Comparison of ENCODE assay signal across 22 cellular contexts in the genomic region with DNA sequence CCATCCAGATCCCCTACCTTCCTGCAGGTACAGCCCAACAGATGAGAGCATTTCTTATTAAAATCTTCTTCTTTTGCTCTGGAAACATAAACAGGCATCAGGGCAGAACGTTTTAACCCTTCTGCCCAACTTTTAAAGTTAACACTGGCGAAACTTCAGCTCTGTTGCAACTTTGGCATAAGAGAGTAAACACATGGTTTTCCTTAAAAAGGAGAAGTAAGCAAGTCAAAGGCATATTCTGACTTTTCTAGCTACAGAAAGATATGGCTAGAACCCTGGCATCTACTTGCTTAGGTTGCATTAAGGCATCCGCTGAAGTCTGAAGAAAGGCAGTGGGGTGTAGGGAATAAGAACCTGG. TPM values are rescaled to one million over a fixed set of nuclear protein-coding genes. Genes with fewer than 3 reads are reported as not detected.
DNase-seq lines count a peak whose midpoint lies in the region; ATAC-seq and TF ChIP-seq lines count a peak whose summit lies in the region.
"Had no signal": no experiment of that assay in that cellular context is flagged by ENCODE, and none has a peak within 500 bp of the region (broad histone marks: within the 10 kb centered on the region; RNA-seq: fewer than 3 reads in every experiment).

No MANE protein-coding gene starts in this region.

- WGBS in heart left ventricle, 4 donors, result 69 to 76% (median 74%) methylated on average over 3 of the region's 3 CpGs
- 61 to 72% methylated on average over 3 of the region's 3 CpGs for WGBS in body of pancreas, 2 donors

- H3K9me3 ChIP-seq in heart left ventricle (peaks cover 0 to 5% (median 0%) of the 10 kb centered on the region in 12 donors), left ventricle myocardium inferior (replicated peaks) (no peaks in the 10 kb centered on the region), gastrocnemius medialis (no peaks in the 10 kb centered on the region), body of pancreas (no peaks in the 10 kb centered on the region)

- intact Hi-C loops in heart left ventricle (cut with DNase I) (loop anchor here in 2 of 10 donors (5.0 to 10.0 kb wide), 3 partner anchors 44 to 141 kb away; partner anchors contain the start of genes CFAP161 (in 1 of the 2) and STARD5 (in 1 of the 2)), Right ventricle myocardium inferior (cut with DNase I) (loop anchor here (5.0 kb wide), 1 partner anchor 39 kb away; no protein-coding TSS in a partner anchor), left ventricle myocardium inferior (cut with micrococcal nuclease) (no loop called here), gastrocnemius medialis (cut with DNase I; ENCODE audit: low total_unique reads) (loop anchor here (2.0 kb wide), 1 partner anchor 73 kb away; no protein-coding TSS in a partner anchor), body of pancreas (cut with DNase I) (no loop called here)

- no peak for TF ChIP-seq POLR2A in heart left ventricle (IDR thresholded peaks at IDR 0.05)
- no peak for TF ChIP-seq POLR2A in gastrocnemius medialis (IDR thresholded peaks at IDR 0.05)
- TF ChIP-seq POLR2A in body of pancreas (IDR thresholded peaks at IDR 0.05), result no peak

- peaks cover 0 to 16% (median 0%) of the 10 kb centered on the region in 12 donors for H3K4me1 ChIP-seq in heart left ventricle
- H3K4me1 ChIP-seq in left ventricle myocardium inferior, result peaks cover 7% of the 10 kb centered on the region
- no peaks in the 10 kb centered on the region for H3K4me1 ChIP-seq in gastrocnemius medialis
- peaks cover 7% of the 10 kb centered on the region for H3K4me1 ChIP-seq in body of pancreas

- peak overlapping the region in 9 of 12 donors; percentile 23 to 61 (median 42) for H3K4me3 ChIP-seq in heart left ventricle
- peak overlapping the region; percentile 53 for H3K4me3 ChIP-seq in left ventricle myocardium inferior
- peak overlapping the region; percentile 25 to 40 (median 34) for H3K4me3 ChIP-seq in gastrocnemius medialis
- H3K4me3 ChIP-seq in body of pancreas, result no peak overlapping the region
- H3K4me3 ChIP-seq: PC-9 had no signal

- peak overlapping the region in 11 of 12 donors; percentile 9 to 78 (median 44) for H3K27ac ChIP-seq in heart left ventricle
- peak overlapping the region; percentile 70 for H3K27ac ChIP-seq in left ventricle myocardium inferior (replicated peaks)
- H3K27ac ChIP-seq in gastrocnemius medialis, result peak overlapping the region; percentile 20 to 57 (median 42)
- no peak overlapping the region for H3K27ac ChIP-seq in body of pancreas
- H3K27ac ChIP-seq: PC-9 had no signal

- H3K27me3 ChIP-seq in heart left ventricle (peaks cover 0 to 12% (median 0%) of the 10 kb centered on the region in 9 donors), left ventricle myocardium inferior (ENCODE audit: low read depth) (peaks cover 26% of the 10 kb centered on the region), gastrocnemius medialis (peaks cover 0 to 3% (median 3%) of the 10 kb centered on the region in 3 donors), body of pancreas (no peaks in the 10 kb centered on the region)

- DNase-seq in heart left ventricle (no peak), Right ventricle myocardium inferior (ENCODE audit: missing footprints) (no peak), left ventricle myocardium inferior (no peak), gastrocnemius medialis (no peak), hypothalamus (lab: John Stamatoyannopoulos, UW) (no peak), body of pancreas (no peak), cerebellar cortex (ENCODE audit: low spot score) (no peak)
- DNase-seq: activated CD4-positive, alpha-beta memory T cell treated with anti-CD3 and anti-CD28 coated beads for 36 hours; activated naive CD8-positive, alpha-beta T cell treated with anti-CD3 and anti-CD28 coated beads, Interleukin-2, amount 50 U/mL, for 24 hours; CD4-positive, alpha-beta memory T cell; DND-41; NCI-H1092; NCI-H2107; NCI-H526; PC-9; stimulated activated CD4-positive, alpha-beta T cell treated with anti-CD3 and anti-CD28 coated beads, Interleukin-4, amount 100 ng/mL, for 24 hours; stimulated activated CD8-positive, alpha-beta memory T cell treated with anti-CD3 and anti-CD28 coated beads, Interleukin-4, amount 100 ng/mL, for 48 hours had no signal

- in situ Hi-C loops in gastrocnemius medialis (cut with MboI; ENCODE audit: low sequenced_read_pairs in 4 of 4), result no loop called here

- ATAC-seq in heart left ventricle (no peak), Right ventricle myocardium inferior (no peak), gastrocnemius medialis (no peak), body of pancreas (no peak), HG02759 (IDR thresholded peaks at IDR 0.05; ENCODE audit: unreplicated experiment) (no peak)

- H3K36me3 ChIP-seq in heart left ventricle, result no peaks in the 10 kb centered on the region
- no peaks in the 10 kb centered on the region for H3K36me3 ChIP-seq in left ventricle myocardium inferior
- no peaks in the 10 kb centered on the region for H3K36me3 ChIP-seq in gastrocnemius medialis
- no peaks in the 10 kb centered on the region for H3K36me3 ChIP-seq in body of pancreas (replicated peaks in 1 of 2; ENCODE audit: insufficient read depth in 1 of 2, low read depth in 2 of 2)

- TF ChIP-seq CTCF in heart left ventricle (IDR thresholded peaks at IDR 0.05), result no peak
- TF ChIP-seq CTCF in left ventricle myocardium inferior (IDR thresholded peaks at IDR 0.05; ENCODE audit: borderline replicate concordance), result no peak
- no peak for TF ChIP-seq CTCF in gastrocnemius medialis (IDR thresholded peaks at IDR 0.05 in 4 of 5, conservative IDR thresholded peaks at IDR 0.05 in 1 of 5)
- TF ChIP-seq CTCF in body of pancreas (IDR thresholded peaks at IDR 0.05), result no peak

RNA-seq across cellular contexts. Expression of gene IL16, which starts 13.3 kb away (rescaled TPM):
- 10 to 100 TPM in 2 of 9 donors, 1 to 10 TPM in 7; 1.2 to 21.6 (median 3.9) TPM for total RNA-seq in heart left ventricle
- polyA plus RNA-seq in heart left ventricle, result 1 to 10 TPM; 2.5 to 2.8 TPM
- total RNA-seq in Right ventricle myocardium inferior, result 3.7 TPM
- total RNA-seq in left ventricle myocardium inferior, result 3.8 TPM
- total RNA-seq in gastrocnemius medialis, result 1 to 10 TPM; 3.3 to 4.5 (median 4.3) TPM
- 1 to 10 TPM; 2.9 to 4.9 TPM for total RNA-seq in body of pancreas
- polyA plus RNA-seq: neural cell had no signal

RNA-seq across cellular contexts. Expression of gene CFAP161, which starts 49.3 kb away (rescaled TPM):
- total RNA-seq in heart left ventricle, result 1 to 10 TPM in 3 of 9 donors, under 1 TPM in 5, not detected in 1; 0.22 to 2.0 (median 0.81) TPM
- polyA plus RNA-seq in heart left ventricle, result under 1 TPM in 1 of 2 donors, not detected in 1; 0.30 TPM
- total RNA-seq in Right ventricle myocardium inferior, result 0.38 TPM
- 0.91 TPM for total RNA-seq in left ventricle myocardium inferior
- total RNA-seq in gastrocnemius medialis, result not detected
- total RNA-seq in body of pancreas, result not detected
- total RNA-seq: activated CD4-positive, alpha-beta memory T cell treated with anti-CD3 and anti-CD28 coated beads for 36 hours; activated T-helper 1 cell treated with anti-CD3 and anti-CD28 coated beads, Interleukin-12 subunit alpha, Interleukin-12 subunit beta, Interleukin-2, Interleukin-4 antibody, amounts not matched to agents 30 ng/mL and 10 ng/mL and 1 ng/mL, durations not matched to agents 14 hours and 24 hours and 36 hours; CD4-positive, alpha-beta memory T cell; sciatic nerve had no signal
- polyA plus RNA-seq: CD4-positive, alpha-beta memory T cell; IgD-negative memory B cell; neural cell had no signal

Comparison
In these comparisons a context has a peak if more than half of its experiments do, and no peak if none do; other contexts are left out.
1. intact Hi-C loops: an anchor here in Right ventricle myocardium inferior (5.0 kb wide) and gastrocnemius medialis (2.0 kb wide); none called in left ventricle myocardium inferior and body of pancreas.
2. H3K27ac ChIP-seq: peak in heart left ventricle (11 of 12), left ventricle myocardium inferior (single experiment) and gastrocnemius medialis (4 of 4); none in body of pancreas (0 of 4).
3. H3K4me3 ChIP-seq: peak in heart left ventricle (9 of 12), left ventricle myocardium inferior (single experiment) and gastrocnemius medialis (4 of 4); none in body of pancreas (0 of 2).